ENCODE assay signal across 8 cellular contexts in the genomic region with DNA sequence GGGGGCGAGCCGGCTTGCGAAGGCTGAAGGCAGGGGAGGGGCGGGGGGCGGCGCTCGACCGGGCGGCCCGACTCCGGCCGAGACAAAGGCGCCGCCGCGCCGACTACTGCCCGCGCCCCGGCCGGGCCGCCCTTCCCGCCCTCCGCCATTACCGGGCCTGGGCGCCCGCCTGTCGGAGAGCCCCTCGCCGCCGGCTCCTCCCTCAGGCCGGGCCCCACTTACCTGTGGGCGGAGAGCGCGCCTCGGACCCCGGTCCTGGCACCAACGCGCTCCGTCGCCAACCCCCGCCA. TPM values are rescaled to one million over a fixed set of nuclear protein-coding genes. Genes with fewer than 3 reads are reported as not detected.
DNase-seq lines count a peak whose midpoint lies in the region; ATAC-seq and TF ChIP-seq lines count a peak whose summit lies in the region.

No MANE protein-coding gene starts in this region.

- peaks cover 9% of the 10 kb centered on the region for H3K4me1 ChIP-seq in Panc1 (ENCODE audit: control insufficient read depth, insufficient read depth, low read length)
- peaks cover 2% of the 10 kb centered on the region for H3K4me1 ChIP-seq in fibroblast of lung (ENCODE audit: control insufficient read depth, extremely low read depth, insufficient read depth, low read length)
- H3K4me1 ChIP-seq in prostate gland (replicated peaks): peaks cover 11% of the 10 kb centered on the region

- BruUV-seq in Panc1 (replicated peaks; lab: Mats Ljungman, UMichigan): no TSS peak

- TF ChIP-seq POLR2A in prostate gland (IDR thresholded peaks at IDR 0.05): no peak

- peaks cover 45% of the 10 kb centered on the region for H3K79me2 ChIP-seq in fibroblast of lung (ENCODE audit: control insufficient read depth, insufficient read depth, low read length)

- POLR2A ChIA-PET in Panc1 (lab: Charles Lee): no interaction called here

- CTCF ChIA-PET in Panc1 (lab: Charles Lee): no interaction called here

- in situ Hi-C loops in Panc1 (cut with HindIII; ENCODE audit: low pct_unique_long_range_greater_than_20kb, low sequenced_read_pairs): no loop called here

- H3K27ac ChIP-seq in Panc1 (ENCODE audit: low read length): no peak overlapping the region
- H3K27ac ChIP-seq in fibroblast of lung (ENCODE audit: insufficient read depth, low read length): peak overlapping the region; percentile 89
- peak overlapping the region; percentile 97 to 99 for H3K27ac ChIP-seq in prostate gland

- peak; percentile 58 for ATAC-seq in HG02763 (IDR thresholded peaks at IDR 0.05; ENCODE audit: unreplicated experiment)
- ATAC-seq in Panc1: peak; percentile 80

- peak overlapping the region; percentile 95 for H3K9ac ChIP-seq in fibroblast of lung (ENCODE audit: insufficient read depth, low read length)

- intact Hi-C loops in Panc1 (cut with micrococcal nuclease; ENCODE audit: unreplicated experiment) (no loop called here), prostate gland (cut with DNase I) (loop anchor here (5.0 to 10.0 kb wide), 3 partner anchors 152 to 1410 kb away; a partner anchor contains a TSS)

- no peaks in the 10 kb centered on the region for H4K20me1 ChIP-seq in fibroblast of lung (ENCODE audit: control insufficient read depth, extremely low read depth, insufficient read depth, low read length)

- peak overlapping the region; percentile 42 for H2AFZ ChIP-seq in fibroblast of lung (ENCODE audit: low read length)

- H3K9me3 ChIP-seq in Panc1 (ENCODE audit: control insufficient read depth, insufficient read depth, low read depth, low read length) (no peaks in the 10 kb centered on the region), fibroblast of lung (ENCODE audit: control insufficient read depth, insufficient read depth, low read depth, low read length) (no peaks in the 10 kb centered on the region), prostate gland (no peaks in the 10 kb centered on the region)

- H3K4me2 ChIP-seq in fibroblast of lung (ENCODE audit: extremely low read depth, insufficient read depth, low read length): no peak overlapping the region

- no peaks in the 10 kb centered on the region for H3K27me3 ChIP-seq in Panc1 (ENCODE audit: control insufficient read depth, insufficient read depth, low read length)
- H3K27me3 ChIP-seq in fibroblast of lung (ENCODE audit: control insufficient read depth, insufficient read depth, low read length): no peaks in the 10 kb centered on the region
- no peaks in the 10 kb centered on the region for H3K27me3 ChIP-seq in prostate gland (replicated peaks; ENCODE audit: insufficient read depth)

- H3K36me3 ChIP-seq in Panc1 (ENCODE audit: control insufficient read depth, insufficient read depth, low read length) (no peaks in the 10 kb centered on the region; the same call in none of the 2 replicates), fibroblast of lung (ENCODE audit: control insufficient read depth, insufficient read depth, low read length) (no peaks in the 10 kb centered on the region), prostate gland (no peaks in the 10 kb centered on the region)

- 0% methylated on average over 13 of the region's 42 CpGs for WGBS in prostate gland

- TF ChIP-seq CTCF in Panc1 (IDR thresholded peaks at IDR 0.05): no peak
- no peak for TF ChIP-seq CTCF in fibroblast of lung (conservative IDR thresholded peaks at IDR 0.05 in 1 of 2, IDR thresholded peaks at IDR 0.05 in 1 of 2; ENCODE audit: low read depth in 1 of 2, low read length in 2 of 2)
- TF ChIP-seq CTCF in prostate gland (IDR thresholded peaks at IDR 0.05): no peak

- peak; percentile 18 to 23 for DNase-seq in stimulated activated CD4-positive, alpha-beta T cell treated with anti-CD3 and anti-CD28 coated beads, Interleukin-15, amount 100 ng/mL, for 48 hours (ENCODE audit: low read depth in 2 of 2)
- DNase-seq in stimulated activated CD4-positive, alpha-beta T cell treated with anti-CD3 and anti-CD28 coated beads, Interleukin-2, amount 100 ng/mL, for 24 hours: no peak
- DNase-seq in Panc1 (ENCODE audit: low read depth, low spot score) (no peak), fibroblast of lung (ENCODE audit: low read depth in 2 of 2) (peak in 1 of 2 donors; percentile 33), prostate gland (ENCODE audit: low spot score) (no peak), NCI-H2196 treated with DMSO at 0.1 percent for 48 hours (lab: John Stamatoyannopoulos, UW; ENCODE audit: unreplicated experiment) (no peak), mucosa of gallbladder (ENCODE audit: low spot score) (no peak)

- H3K4me3 ChIP-seq in Panc1 (ENCODE audit: low read depth in 2 of 2, low read length in 2 of 2) (peak overlapping the region; percentile 43 to 69), fibroblast of lung (replicated peaks in 1 of 4; ENCODE audit: control extremely low read depth in 1 of 4, insufficient read depth in 1 of 4, low read depth in 3 of 4, low read length in 4 of 4) (peak overlapping the region in 3 of 4 experiments; percentile 35 to 77 (median 69)), prostate gland (peak overlapping the region; percentile 73 to 93)

RNA-seq across cellular contexts. Expression of a gene that starts 0.3 kb away (rescaled TPM):
- total RNA-seq in Panc1 (2021; ENCODE audit: unreplicated experiment) (18.8 TPM), fibroblast of lung (50.6 and 59.1 TPM in 2 replicates), prostate gland (10 to 100 TPM; 24.0 to 36.1 TPM), mucosa of gallbladder (22.2 TPM)
- polyA plus RNA-seq in Panc1 (2012; ENCODE audit: insufficient read length): 11.3 TPM
- polyA plus RNA-seq in fibroblast of lung: 17.4 and 21.4 TPM in 2 replicates
- polyA plus RNA-seq in fibroblast of lung (2012): 12.9 and 14.5 TPM in 2 replicates
- 11.9 and 24.3 TPM in 2 replicates for polyA minus RNA-seq in fibroblast of lung (ENCODE audit: low replicate concordance)

Comparison
In these comparisons a context has a peak if more than half of its experiments do, and no peak if none do; other contexts are left out.
1. DNase-seq: peak in stimulated activated CD4-positive, alpha-beta T cell treated with anti-CD3 and anti-CD28 coated beads, Interleukin-15, amount 100 ng/mL, for 48 hours (2 of 2); none in stimulated activated CD4-positive, alpha-beta T cell treated with anti-CD3 and anti-CD28 coated beads, Interleukin-2, amount 100 ng/mL, for 24 hours (0 of 2), Panc1 (single experiment), prostate gland (single experiment), NCI-H2196 treated with DMSO at 0.1 percent for 48 hours (single experiment) and mucosa of gallbladder (single experiment).
2. Peak in every context shown above with its lines, with median percentiles within 50 percentile points of each other: H3K4me3 ChIP-seq.